Comparison of ENCODE assay signal across 1 cellular context in the genomic region with DNA sequence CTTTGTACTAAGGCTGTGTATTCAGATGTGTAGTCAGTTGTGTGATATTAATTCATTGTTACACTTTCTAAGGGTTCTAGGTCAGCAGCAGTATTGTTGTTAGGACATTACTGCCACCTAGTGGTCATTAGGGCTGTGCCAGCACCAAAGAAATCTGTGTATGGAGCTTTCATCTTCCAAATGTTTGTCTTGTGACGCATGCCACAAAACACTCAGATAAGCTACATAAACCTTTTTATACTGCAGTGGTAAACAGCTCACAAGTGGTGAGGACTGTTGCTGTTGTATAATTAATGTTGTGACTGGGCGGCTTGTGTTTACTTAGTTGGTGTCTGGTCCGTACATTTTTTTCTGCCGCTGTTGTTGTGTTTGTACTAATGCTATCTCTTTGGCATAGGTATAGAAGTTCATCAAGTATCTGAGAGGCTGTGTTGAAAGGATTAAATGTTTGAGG.
A peak's percentile ranks its signal among the peaks of the same experiment; 100 is the strongest.
TF ChIP-seq lines count a peak whose summit lies in the region.

No MANE protein-coding gene starts in this region.

TF ChIP-seq in HepG2, 621 proteins besides CTCF, POLR2A, EP300 and RAD21 (continued from another document and continues in another):
- TF ChIP-seq DR1 (CRISPR knock-in tag; IDR thresholded peaks at IDR 0.05) (no peak), ETV5 (CRISPR knock-in tag; IDR thresholded peaks at IDR 0.05; ENCODE audit: borderline replicate concordance) (no peak), RFXAP (CRISPR knock-in tag; IDR thresholded peaks at IDR 0.05; ENCODE audit: borderline replicate concordance) (no peak), NAIF1 (CRISPR knock-in tag; IDR thresholded peaks at IDR 0.05; ENCODE audit: borderline replicate concordance) (no peak; the same call in 1 of the 2 replicates), SALL2 (CRISPR knock-in tag; IDR thresholded peaks at IDR 0.05) (peak; percentile 47; the same call in 1 of the 2 replicates), IKZF1 (IDR thresholded peaks at IDR 0.05) (no peak), CBFB (CRISPR knock-in tag; IDR thresholded peaks at IDR 0.05) (no peak), ZNF205 (CRISPR knock-in tag; IDR thresholded peaks at IDR 0.05) (no peak), ZNF30 (CRISPR knock-in tag; IDR thresholded peaks at IDR 0.05) (no peak), ARNT (IDR thresholded peaks at IDR 0.05) (no peak), POGZ (CRISPR knock-in tag; IDR thresholded peaks at IDR 0.05) (no peak), ATM (IDR thresholded peaks at IDR 0.05; ENCODE audit: borderline replicate concordance) (no peak), NR1H2 (CRISPR knock-in tag; IDR thresholded peaks at IDR 0.05; ENCODE audit: borderline replicate concordance, low read depth) (no peak), RNF2 (conservative IDR thresholded peaks at IDR 0.05; ENCODE audit: low read depth) (no peak), SOX5 (CRISPR knock-in tag; IDR thresholded peaks at IDR 0.05; ENCODE audit: borderline replicate concordance) (peak; percentile 72; the same call in 1 of the 2 replicates), ZC3H4 (CRISPR knock-in tag; IDR thresholded peaks at IDR 0.05; ENCODE audit: borderline replicate concordance) (no peak), REPIN1 (CRISPR knock-in tag; IDR thresholded peaks at IDR 0.05; ENCODE audit: borderline replicate concordance, low read depth) (no peak), HMG20A (CRISPR knock-in tag; IDR thresholded peaks at IDR 0.05; ENCODE audit: borderline replicate concordance) (peak; percentile 42; the same call in 1 of the 2 replicates), DMAP1 (CRISPR knock-in tag; IDR thresholded peaks at IDR 0.05) (no peak), CBX1 (IDR thresholded peaks at IDR 0.05; ENCODE audit: low read depth) (no peak), ZNF703 (CRISPR knock-in tag; IDR thresholded peaks at IDR 0.05; ENCODE audit: borderline replicate concordance) (no peak), ZBTB3 (CRISPR knock-in tag; IDR thresholded peaks at IDR 0.05; ENCODE audit: borderline replicate concordance, low read depth) (no peak), HDAC6 (IDR thresholded peaks at IDR 0.05; ENCODE audit: low read depth, low read length) (no peak), ZFP37 (CRISPR knock-in tag; IDR thresholded peaks at IDR 0.05; ENCODE audit: borderline replicate concordance) (no peak), ZNF841 (CRISPR knock-in tag; IDR thresholded peaks at IDR 0.05; ENCODE audit: borderline replicate concordance) (no peak), MED1 (CRISPR knock-in tag; IDR thresholded peaks at IDR 0.05) (peak; percentile 46; the same call in 1 of the 2 replicates), ZNF564 (CRISPR knock-in tag; IDR thresholded peaks at IDR 0.05) (no peak), SRY (CRISPR knock-in tag; IDR thresholded peaks at IDR 0.05) (no peak), TBL1XR1 (IDR thresholded peaks at IDR 0.05; ENCODE audit: borderline replicate concordance, low read length, partially characterized antibody) (peak; percentile 82), ZNF274 (CRISPR knock-in tag; IDR thresholded peaks at IDR 0.05) (no peak), PHF5A (CRISPR knock-in tag; IDR thresholded peaks at IDR 0.05; ENCODE audit: low read depth, unreplicated experiment) (no peak), ZNF431 (CRISPR knock-in tag; IDR thresholded peaks at IDR 0.05; ENCODE audit: borderline replicate concordance, low read depth) (no peak), ELF1 (CRISPR knock-in tag; IDR thresholded peaks at IDR 0.05) (no peak), ZNF501 (CRISPR knock-in tag; IDR thresholded peaks at IDR 0.05) (no peak), NR2F2 (IDR thresholded peaks at IDR 0.05; ENCODE audit: borderline replicate concordance, low read depth) (no peak), ZNF747 (CRISPR knock-in tag; IDR thresholded peaks at IDR 0.05; ENCODE audit: borderline replicate concordance) (no peak), MLLT10 (CRISPR knock-in tag; IDR thresholded peaks at IDR 0.05) (no peak), ZNF589 (CRISPR knock-in tag; conservative IDR thresholded peaks at IDR 0.05) (no peak), ZNF614 (CRISPR knock-in tag; IDR thresholded peaks at IDR 0.05; ENCODE audit: borderline replicate concordance) (peak; percentile 21; the same call in 1 of the 2 replicates), NCOR1 (IDR thresholded peaks at IDR 0.05; ENCODE audit: borderline replicate concordance, low read length) (peak; percentile 67; the same call in 1 of the 2 replicates)
- TF ChIP-seq, protein P1, sequence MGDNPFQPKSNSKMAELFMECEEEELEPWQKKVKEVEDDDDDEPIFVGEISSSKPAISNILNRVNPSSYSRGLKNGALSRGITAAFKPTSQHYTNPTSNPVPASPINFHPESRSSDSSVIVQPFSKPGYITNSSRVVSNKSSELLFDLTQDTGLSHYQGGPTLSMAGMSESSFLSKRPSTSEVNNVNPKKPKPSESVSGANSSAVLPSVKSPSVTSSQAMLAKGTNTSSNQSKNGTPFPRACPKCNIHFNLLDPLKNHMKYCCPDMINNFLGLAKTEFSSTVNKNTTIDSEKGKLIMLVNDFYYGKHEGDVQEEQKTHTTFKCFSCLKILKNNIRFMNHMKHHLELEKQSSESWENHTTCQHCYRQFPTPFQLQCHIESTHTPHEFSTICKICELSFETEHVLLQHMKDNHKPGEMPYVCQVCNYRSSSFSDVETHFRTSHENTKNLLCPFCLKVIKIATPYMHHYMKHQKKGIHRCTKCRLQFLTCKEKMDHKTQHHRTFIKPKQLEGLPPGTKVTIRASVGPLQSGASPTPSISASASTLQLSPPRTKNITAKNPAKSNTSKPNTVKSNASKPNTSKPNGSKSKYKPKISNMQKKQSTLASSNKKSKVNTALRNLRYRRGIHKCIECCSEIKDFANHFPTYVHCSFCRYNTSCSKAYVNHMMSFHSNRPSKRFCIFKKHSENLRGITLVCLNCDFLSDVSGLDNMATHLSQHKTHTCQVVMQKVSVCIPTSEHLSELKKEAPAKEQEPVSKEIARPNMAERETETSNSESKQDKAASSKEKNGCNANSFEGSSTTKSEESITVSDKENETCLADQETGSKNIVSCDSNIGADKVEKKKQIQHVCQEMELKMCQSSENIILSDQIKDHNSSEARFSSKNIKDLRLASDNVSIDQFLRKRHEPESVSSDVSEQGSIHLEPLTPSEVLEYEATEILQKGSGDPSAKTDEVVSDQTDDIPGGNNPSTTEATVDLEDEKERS (CRISPR knock-in tag; IDR thresholded peaks at IDR 0.05), result 0 out of 2 replicates have a peak, but pooled peaks have one; percentile 65
- TF ChIP-seq, protein P2, sequence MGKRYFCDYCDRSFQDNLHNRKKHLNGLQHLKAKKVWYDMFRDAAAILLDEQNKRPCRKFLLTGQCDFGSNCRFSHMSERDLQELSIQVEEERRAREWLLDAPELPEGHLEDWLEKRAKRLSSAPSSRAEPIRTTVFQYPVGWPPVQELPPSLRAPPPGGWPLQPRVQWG (CRISPR knock-in tag; IDR thresholded peaks at IDR 0.05; ENCODE audit: borderline replicate concordance, low read depth), result no peak
- TF ChIP-seq, protein P3, sequence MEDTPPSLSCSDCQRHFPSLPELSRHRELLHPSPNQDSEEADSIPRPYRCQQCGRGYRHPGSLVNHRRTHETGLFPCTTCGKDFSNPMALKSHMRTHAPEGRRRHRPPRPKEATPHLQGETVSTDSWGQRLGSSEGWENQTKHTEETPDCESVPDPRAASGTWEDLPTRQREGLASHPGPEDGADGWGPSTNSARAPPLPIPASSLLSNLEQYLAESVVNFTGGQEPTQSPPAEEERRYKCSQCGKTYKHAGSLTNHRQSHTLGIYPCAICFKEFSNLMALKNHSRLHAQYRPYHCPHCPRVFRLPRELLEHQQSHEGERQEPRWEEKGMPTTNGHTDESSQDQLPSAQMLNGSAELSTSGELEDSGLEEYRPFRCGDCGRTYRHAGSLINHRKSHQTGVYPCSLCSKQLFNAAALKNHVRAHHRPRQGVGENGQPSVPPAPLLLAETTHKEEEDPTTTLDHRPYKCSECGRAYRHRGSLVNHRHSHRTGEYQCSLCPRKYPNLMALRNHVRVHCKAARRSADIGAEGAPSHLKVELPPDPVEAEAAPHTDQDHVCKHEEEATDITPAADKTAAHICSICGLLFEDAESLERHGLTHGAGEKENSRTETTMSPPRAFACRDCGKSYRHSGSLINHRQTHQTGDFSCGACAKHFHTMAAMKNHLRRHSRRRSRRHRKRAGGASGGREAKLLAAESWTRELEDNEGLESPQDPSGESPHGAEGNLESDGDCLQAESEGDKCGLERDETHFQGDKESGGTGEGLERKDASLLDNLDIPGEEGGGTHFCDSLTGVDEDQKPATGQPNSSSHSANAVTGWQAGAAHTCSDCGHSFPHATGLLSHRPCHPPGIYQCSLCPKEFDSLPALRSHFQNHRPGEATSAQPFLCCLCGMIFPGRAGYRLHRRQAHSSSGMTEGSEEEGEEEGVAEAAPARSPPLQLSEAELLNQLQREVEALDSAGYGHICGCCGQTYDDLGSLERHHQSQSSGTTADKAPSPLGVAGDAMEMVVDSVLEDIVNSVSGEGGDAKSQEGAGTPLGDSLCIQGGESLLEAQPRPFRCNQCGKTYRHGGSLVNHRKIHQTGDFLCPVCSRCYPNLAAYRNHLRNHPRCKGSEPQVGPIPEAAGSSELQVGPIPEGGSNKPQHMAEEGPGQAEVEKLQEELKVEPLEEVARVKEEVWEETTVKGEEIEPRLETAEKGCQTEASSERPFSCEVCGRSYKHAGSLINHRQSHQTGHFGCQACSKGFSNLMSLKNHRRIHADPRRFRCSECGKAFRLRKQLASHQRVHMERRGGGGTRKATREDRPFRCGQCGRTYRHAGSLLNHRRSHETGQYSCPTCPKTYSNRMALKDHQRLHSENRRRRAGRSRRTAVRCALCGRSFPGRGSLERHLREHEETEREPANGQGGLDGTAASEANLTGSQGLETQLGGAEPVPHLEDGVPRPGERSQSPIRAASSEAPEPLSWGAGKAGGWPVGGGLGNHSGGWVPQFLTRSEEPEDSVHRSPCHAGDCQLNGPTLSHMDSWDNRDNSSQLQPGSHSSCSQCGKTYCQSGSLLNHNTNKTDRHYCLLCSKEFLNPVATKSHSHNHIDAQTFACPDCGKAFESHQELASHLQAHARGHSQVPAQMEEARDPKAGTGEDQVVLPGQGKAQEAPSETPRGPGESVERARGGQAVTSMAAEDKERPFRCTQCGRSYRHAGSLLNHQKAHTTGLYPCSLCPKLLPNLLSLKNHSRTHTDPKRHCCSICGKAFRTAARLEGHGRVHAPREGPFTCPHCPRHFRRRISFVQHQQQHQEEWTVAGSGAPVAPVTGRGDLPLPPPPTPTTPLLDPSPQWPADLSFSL (CRISPR knock-in tag; IDR thresholded peaks at IDR 0.05), result peak; percentile 43; the same call in 1 of the 2 replicates
- TF ChIP-seq, protein P4, sequence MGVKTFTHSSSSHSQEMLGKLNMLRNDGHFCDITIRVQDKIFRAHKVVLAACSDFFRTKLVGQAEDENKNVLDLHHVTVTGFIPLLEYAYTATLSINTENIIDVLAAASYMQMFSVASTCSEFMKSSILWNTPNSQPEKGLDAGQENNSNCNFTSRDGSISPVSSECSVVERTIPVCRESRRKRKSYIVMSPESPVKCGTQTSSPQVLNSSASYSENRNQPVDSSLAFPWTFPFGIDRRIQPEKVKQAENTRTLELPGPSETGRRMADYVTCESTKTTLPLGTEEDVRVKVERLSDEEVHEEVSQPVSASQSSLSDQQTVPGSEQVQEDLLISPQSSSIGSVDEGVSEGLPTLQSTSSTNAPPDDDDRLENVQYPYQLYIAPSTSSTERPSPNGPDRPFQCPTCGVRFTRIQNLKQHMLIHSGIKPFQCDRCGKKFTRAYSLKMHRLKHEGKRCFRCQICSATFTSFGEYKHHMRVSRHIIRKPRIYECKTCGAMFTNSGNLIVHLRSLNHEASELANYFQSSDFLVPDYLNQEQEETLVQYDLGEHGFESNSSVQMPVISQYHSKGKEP (CRISPR knock-in tag; IDR thresholded peaks at IDR 0.05), result no peak
- TF ChIP-seq, protein P5, sequence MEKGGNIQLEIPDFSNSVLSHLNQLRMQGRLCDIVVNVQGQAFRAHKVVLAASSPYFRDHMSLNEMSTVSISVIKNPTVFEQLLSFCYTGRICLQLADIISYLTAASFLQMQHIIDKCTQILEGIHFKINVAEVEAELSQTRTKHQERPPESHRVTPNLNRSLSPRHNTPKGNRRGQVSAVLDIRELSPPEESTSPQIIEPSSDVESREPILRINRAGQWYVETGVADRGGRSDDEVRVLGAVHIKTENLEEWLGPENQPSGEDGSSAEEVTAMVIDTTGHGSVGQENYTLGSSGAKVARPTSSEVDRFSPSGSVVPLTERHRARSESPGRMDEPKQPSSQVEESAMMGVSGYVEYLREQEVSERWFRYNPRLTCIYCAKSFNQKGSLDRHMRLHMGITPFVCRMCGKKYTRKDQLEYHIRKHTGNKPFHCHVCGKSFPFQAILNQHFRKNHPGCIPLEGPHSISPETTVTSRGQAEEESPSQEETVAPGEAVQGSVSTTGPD (CRISPR knock-in tag; IDR thresholded peaks at IDR 0.05), result no peak
- TF ChIP-seq, protein P6, sequence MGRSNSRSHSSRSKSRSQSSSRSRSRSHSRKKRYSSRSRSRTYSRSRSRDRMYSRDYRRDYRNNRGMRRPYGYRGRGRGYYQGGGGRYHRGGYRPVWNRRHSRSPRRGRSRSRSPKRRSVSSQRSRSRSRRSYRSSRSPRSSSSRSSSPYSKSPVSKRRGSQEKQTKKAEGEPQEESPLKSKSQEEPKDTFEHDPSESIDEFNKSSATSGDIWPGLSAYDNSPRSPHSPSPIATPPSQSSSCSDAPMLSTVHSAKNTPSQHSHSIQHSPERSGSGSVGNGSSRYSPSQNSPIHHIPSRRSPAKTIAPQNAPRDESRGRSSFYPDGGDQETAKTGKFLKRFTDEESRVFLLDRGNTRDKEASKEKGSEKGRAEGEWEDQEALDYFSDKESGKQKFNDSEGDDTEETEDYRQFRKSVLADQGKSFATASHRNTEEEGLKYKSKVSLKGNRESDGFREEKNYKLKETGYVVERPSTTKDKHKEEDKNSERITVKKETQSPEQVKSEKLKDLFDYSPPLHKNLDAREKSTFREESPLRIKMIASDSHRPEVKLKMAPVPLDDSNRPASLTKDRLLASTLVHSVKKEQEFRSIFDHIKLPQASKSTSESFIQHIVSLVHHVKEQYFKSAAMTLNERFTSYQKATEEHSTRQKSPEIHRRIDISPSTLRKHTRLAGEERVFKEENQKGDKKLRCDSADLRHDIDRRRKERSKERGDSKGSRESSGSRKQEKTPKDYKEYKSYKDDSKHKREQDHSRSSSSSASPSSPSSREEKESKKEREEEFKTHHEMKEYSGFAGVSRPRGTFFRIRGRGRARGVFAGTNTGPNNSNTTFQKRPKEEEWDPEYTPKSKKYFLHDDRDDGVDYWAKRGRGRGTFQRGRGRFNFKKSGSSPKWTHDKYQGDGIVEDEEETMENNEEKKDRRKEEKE (IDR thresholded peaks at IDR 0.05), result no peak
